Comparison of ENCODE assay signal across 1 cellular context in genomic region chr14:37608649-37609048, GRCh38.
TF ChIP-seq lines count a peak whose summit lies in the region.

No MANE protein-coding gene starts in this region.

TF ChIP-seq in HepG2, 621 proteins besides CTCF, POLR2A, EP300 and RAD21 (continued from another document):
- TF ChIP-seq, protein P1, sequence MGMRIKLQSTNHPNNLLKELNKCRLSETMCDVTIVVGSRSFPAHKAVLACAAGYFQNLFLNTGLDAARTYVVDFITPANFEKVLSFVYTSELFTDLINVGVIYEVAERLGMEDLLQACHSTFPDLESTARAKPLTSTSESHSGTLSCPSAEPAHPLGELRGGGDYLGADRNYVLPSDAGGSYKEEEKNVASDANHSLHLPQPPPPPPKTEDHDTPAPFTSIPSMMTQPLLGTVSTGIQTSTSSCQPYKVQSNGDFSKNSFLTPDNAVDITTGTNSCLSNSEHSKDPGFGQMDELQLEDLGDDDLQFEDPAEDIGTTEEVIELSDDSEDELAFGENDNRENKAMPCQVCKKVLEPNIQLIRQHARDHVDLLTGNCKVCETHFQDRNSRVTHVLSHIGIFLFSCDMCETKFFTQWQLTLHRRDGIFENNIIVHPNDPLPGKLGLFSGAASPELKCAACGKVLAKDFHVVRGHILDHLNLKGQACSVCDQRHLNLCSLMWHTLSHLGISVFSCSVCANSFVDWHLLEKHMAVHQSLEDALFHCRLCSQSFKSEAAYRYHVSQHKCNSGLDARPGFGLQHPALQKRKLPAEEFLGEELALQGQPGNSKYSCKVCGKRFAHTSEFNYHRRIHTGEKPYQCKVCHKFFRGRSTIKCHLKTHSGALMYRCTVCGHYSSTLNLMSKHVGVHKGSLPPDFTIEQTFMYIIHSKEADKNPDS (CRISPR knock-in tag; IDR thresholded peaks at IDR 0.05), result no peak
- no peak for TF ChIP-seq SP140L (CRISPR knock-in tag; IDR thresholded peaks at IDR 0.05; ENCODE audit: borderline replicate concordance)
- no peak for TF ChIP-seq IRX3 (CRISPR knock-in tag; IDR thresholded peaks at IDR 0.05; ENCODE audit: borderline replicate concordance, low read depth)
- no peak for TF ChIP-seq ZNF235 (CRISPR knock-in tag; IDR thresholded peaks at IDR 0.05; ENCODE audit: borderline replicate concordance)
- TF ChIP-seq ZNF331 (CRISPR knock-in tag; IDR thresholded peaks at IDR 0.05), result peak; percentile 9; the same call in 1 of the 2 replicates
